In the genomic region with DNA sequence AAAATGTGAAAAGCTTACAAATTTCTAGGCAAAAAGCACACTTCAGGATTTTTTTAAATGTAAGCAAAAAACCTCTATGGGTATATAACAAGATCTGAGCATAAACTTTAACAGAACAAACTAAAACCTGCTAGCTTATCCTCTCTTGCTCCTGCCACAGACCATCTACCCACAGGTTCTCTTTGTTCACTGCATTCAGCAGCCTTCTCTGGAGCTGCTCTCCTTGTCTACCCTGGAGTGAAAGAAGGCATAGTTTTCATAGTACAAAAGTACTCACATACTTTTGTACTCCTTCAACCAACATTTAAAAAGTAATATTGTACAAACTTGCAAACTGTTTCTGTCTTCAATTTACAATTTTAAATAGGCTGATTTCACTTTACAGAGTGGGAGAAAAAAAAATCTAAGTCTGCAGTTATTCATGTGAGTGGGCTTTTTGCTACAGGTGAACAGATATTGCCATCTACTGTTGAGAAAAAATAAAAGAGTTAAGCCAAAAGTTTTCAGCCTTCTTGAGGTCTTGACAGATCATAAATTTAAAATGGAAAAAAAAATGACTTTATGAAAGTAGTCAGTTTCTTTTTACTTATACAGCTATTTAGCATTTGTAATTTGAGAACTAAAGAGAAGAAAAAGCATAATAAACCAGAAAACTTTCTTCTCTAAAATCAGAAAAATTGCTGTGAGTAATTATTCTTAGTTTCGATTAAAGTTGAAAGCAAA, we compare ENCODE assay signal across 10 cellular contexts. TPM values are rescaled to one million over a fixed set of nuclear protein-coding genes. Genes with fewer than 3 reads are reported as not detected.
A peak's percentile ranks its signal among the peaks of the same experiment; 100 is the strongest.
DNase-seq lines count a peak whose midpoint lies in the region; ATAC-seq and TF ChIP-seq lines count a peak whose summit lies in the region.
"Had no signal": no experiment of that assay in that cellular context is flagged by ENCODE, and none has a peak within 500 bp of the region (broad histone marks: within the 10 kb centered on the region; RNA-seq: fewer than 3 reads in every experiment).

No MANE protein-coding gene starts in this region.

- DNase-seq in GM10248 (ENCODE audit: extremely low spot score) (no peak), NAMALWA (ENCODE audit: low spot score) (peak; percentile 57), cardiac fibroblast (ENCODE audit: low read depth in 2 of 2) (peak; percentile 44 to 68), osteoblast (ENCODE audit: insufficient read length, low spot score, missing footprints) (no peak), sciatic nerve (ENCODE audit: low spot score) (no peak)
- no peak for DNase-seq in activated CD4-positive, CD25-positive, alpha-beta regulatory T cell (lab: John Stamatoyannopoulos, UW)
- DNase-seq: naive B cell, NCI-H774 had no signal

- POLR2A ChIA-PET in GM10248 (lab: Yijun Ruan, JAX) = no interaction called here

- intact Hi-C loops in sciatic nerve (cut with DNase I) = no loop called here

- H3K36me3 ChIP-seq in osteoblast (ENCODE audit: insufficient read depth, low read length) = no peaks in the 10 kb centered on the region

- no peak overlapping the region for H3K4me2 ChIP-seq in osteoblast (ENCODE audit: insufficient read depth, low read length)

- H3K4me3 ChIP-seq in cardiac fibroblast (replicated peaks in 1 of 2; ENCODE audit: low read depth in 2 of 2, low read length in 2 of 2) (no peak overlapping the region), osteoblast (ENCODE audit: insufficient read depth, low read length) (no peak overlapping the region)

- H4K20me1 ChIP-seq in osteoblast (ENCODE audit: insufficient read depth, low read length) = no peaks in the 10 kb centered on the region

- no peak overlapping the region for H3K27ac ChIP-seq in osteoblast (ENCODE audit: low read depth, low read length)

- CTCF ChIA-PET in GM10248 (lab: Yijun Ruan, JAX) = interaction anchor here (0.7 to 2.6 kb wide), 9 partner anchors 9 to 1533 kb away, joined by 3 to 8 read pairs (median 3); no protein-coding TSS in a partner anchor

- H2AFZ ChIP-seq in osteoblast (ENCODE audit: low read length) = no peak overlapping the region

- no peaks in the 10 kb centered on the region for H3K9me3 ChIP-seq in osteoblast (ENCODE audit: low read depth, low read length)

- H3K27me3 ChIP-seq in osteoblast (ENCODE audit: insufficient read depth, low read length) = peaks cover 12% of the 10 kb centered on the region

- ATAC-seq in sciatic nerve = no peak
- no peak for ATAC-seq in GM19455 (IDR thresholded peaks at IDR 0.05; ENCODE audit: unreplicated experiment)
- no peak for ATAC-seq in HG02840 (IDR thresholded peaks at IDR 0.05; ENCODE audit: low FRiP score, unreplicated experiment)

- peak; percentile 28 for TF ChIP-seq CTCF in GM10248 (IDR thresholded peaks at IDR 0.05; ENCODE audit: control extremely low read depth, extremely low read depth, low read depth, missing control alignments)
- peak; percentile 31 for TF ChIP-seq CTCF in cardiac fibroblast (IDR thresholded peaks at IDR 0.05; ENCODE audit: low read depth, low read length)
- peak; percentile 33 for TF ChIP-seq CTCF in osteoblast (IDR thresholded peaks at IDR 0.05; ENCODE audit: extremely low read depth, low read depth, low read length)

- no peaks in the 10 kb centered on the region for H3K4me1 ChIP-seq in osteoblast (ENCODE audit: insufficient read depth, low read length)

- H3K79me2 ChIP-seq in osteoblast (ENCODE audit: insufficient read depth, low read length) = no peaks in the 10 kb centered on the region

RNA-seq across cellular contexts. Expression of gene TERC, which starts 20.4 kb away (rescaled TPM):
- total RNA-seq in osteoblast (144 and 200 TPM in 2 replicates), sciatic nerve (6.3 TPM)

RNA-seq across cellular contexts. Expression of gene ACTRT3, which starts 24.9 kb away (rescaled TPM):
- total RNA-seq in osteoblast (4.3 and 4.7 TPM in 2 replicates), sciatic nerve (2.3 TPM)

RNA-seq across cellular contexts. Expression of gene MYNN, which starts 28.7 kb away (rescaled TPM):
- total RNA-seq in osteoblast (22.1 and 26.8 TPM in 2 replicates), sciatic nerve (19.9 TPM)

Comparison
In these comparisons a context has a peak if more than half of its experiments do, and no peak if none do; other contexts are left out.
1. DNase-seq: peak in NAMALWA (single experiment) and cardiac fibroblast (2 of 2); none in GM10248 (single experiment), osteoblast (single experiment), sciatic nerve (single experiment) and activated CD4-positive, CD25-positive, alpha-beta regulatory T cell (0 of 4).
2. RNA of gene TERC, which starts 20.4 kb away (total RNA-seq): 144 to 200 TPM in osteoblast; 6.3 TPM in sciatic nerve (single experiment); every median in the first group is over 10 times any median in the second.
3. Peak in every context shown above with its lines, with median percentiles within 50 percentile points of each other: CTCF ChIP-seq.